ENCODE assay signal across 28 cellular contexts in the genomic region with DNA sequence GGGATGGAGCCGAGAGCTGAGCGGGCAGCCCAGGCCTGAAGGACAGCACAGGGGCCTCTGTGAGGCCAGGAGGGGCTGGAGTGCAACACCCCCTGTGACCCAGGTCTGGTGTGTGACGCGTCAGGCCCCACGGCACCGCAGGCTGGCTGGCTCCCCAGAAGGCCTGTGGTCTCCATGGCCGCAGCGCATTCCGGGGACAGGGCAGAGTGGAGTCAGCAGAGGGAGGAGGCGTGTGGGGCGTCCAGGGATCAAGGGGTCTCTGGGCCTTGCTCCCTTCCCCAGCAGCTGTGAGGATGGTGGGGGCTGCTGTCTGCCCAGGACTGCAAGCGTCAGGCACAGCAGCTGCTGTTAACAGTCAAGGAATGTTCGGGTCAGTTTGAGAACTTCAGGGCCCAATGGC. TPM values are rescaled to one million over a fixed set of nuclear protein-coding genes. Genes with fewer than 3 reads are reported as not detected.
DNase-seq lines count a peak whose midpoint lies in the region; ATAC-seq lines count a peak whose summit lies in the region.
"Had no signal": no experiment of that assay in that cellular context is flagged by ENCODE, and none has a peak within 500 bp of the region (broad histone marks: within the 10 kb centered on the region; RNA-seq: fewer than 3 reads in every experiment).

No MANE protein-coding gene starts in this region.

- peak; percentile 10 for ATAC-seq in left colon
- ATAC-seq: activated T-cell treated with anti-CD3 and anti-CD28 coated beads, Interleukin-2, amount 50 U/mL, for 72 hours; foreskin keratinocyte; GM12878 had no signal

- no peak overlapping the region for H3K9ac ChIP-seq in trophoblast cell (ENCODE audit: low read length)
- H3K9ac ChIP-seq: BLaER1 treated with 17β-estradiol and CSF1 and Interleukin-3, amounts not matched to agents 10 nM and 100 nM had no signal

- H2BK5ac ChIP-seq in trophoblast cell (ENCODE audit: low read depth, low read length, poor library complexity), result no peak overlapping the region

- no peak overlapping the region for H4K8ac ChIP-seq in trophoblast cell (ENCODE audit: low read depth, low read length)

- DNase-seq in amniotic epithelial cell (ENCODE audit: low read depth) (peak; percentile 73), left colon (no peak), trophoblast cell (no peak), NK-92 (lab: John Stamatoyannopoulos, UW; ENCODE audit: unreplicated experiment) (no peak), NCI-H69 (lab: John Stamatoyannopoulos, UW) (no peak), NCI-H1105 (lab: John Stamatoyannopoulos, UW) (no peak), putamen (ENCODE audit: low spot score) (no peak)
- DNase-seq: activated CD4-positive, alpha-beta T cell treated with anti-CD3 and anti-CD28 coated beads for 48 hours; activated naive CD4-positive, alpha-beta T cell treated with anti-CD3 and anti-CD28 coated beads, Interleukin-2, amount 10 ng/mL, durations not matched to agents 7 days and 5 days; activated T-cell treated with anti-CD3 and anti-CD28 coated beads, Interleukin-2, amount 50 U/mL, for 72 hours; erythroblast; foreskin keratinocyte; HCEC 1CT; Karpas-422; MV-4-11; NCI-H1694 treated with DMSO at 0.1 percent for 48 hours; NCI-H2171 treated with DMSO at 0.1 percent for 48 hours; NCI-H524; stomach; T-helper 1 cell had no signal

- H3K4me1 Mint-ChIP-seq in IgD-negative memory B cell, result peaks cover 0 to 8% (median 5%) of the 10 kb centered on the region in 3 donors
- H3K4me1 Mint-ChIP-seq: activated naive CD4-positive, alpha-beta T cell treated with anti-CD3 and anti-CD28 coated beads, Interleukin-2, amount 10 ng/mL, durations not matched to agents 7 days and 5 days had no signal

- H3K79me2 ChIP-seq in trophoblast cell (ENCODE audit: control insufficient read depth, insufficient read depth, low read length, poor library complexity), result peaks cover 27% of the 10 kb centered on the region

- H3K36me3 Mint-ChIP-seq in IgD-negative memory B cell, result no peaks in the 10 kb centered on the region

- peaks cover 34 to 56% of the 10 kb centered on the region in 2 experiments for H3K36me3 ChIP-seq in trophoblast cell (ENCODE audit: control insufficient read depth in 1 of 2, insufficient read depth in 2 of 2, low read length in 2 of 2)
- H3K36me3 ChIP-seq: SJSA1 had no signal

- no peak overlapping the region for H2AK5ac ChIP-seq in trophoblast cell (ENCODE audit: low read length)

- no peaks in the 10 kb centered on the region for H3K27me3 Mint-ChIP-seq in IgD-negative memory B cell
- H3K27me3 Mint-ChIP-seq: activated naive CD4-positive, alpha-beta T cell treated with anti-CD3 and anti-CD28 coated beads, Interleukin-2, amount 10 ng/mL, durations not matched to agents 7 days and 5 days had no signal

- no peak overlapping the region for H3K4me3 ChIP-seq in trophoblast cell (ENCODE audit: low read depth, low read length)
- H3K4me3 ChIP-seq: BLaER1 treated with 17β-estradiol and CSF1 and Interleukin-3, amounts not matched to agents 10 nM and 100 nM; GM12878; Peyer's patch; SJSA1; stomach; tibial nerve had no signal

- no CpG with 5 or more reads among the region's 13 CpGs for WGBS in trophoblast cell (ENCODE audit: extremely low coverage, insufficient coverage, insufficient read length)

- H3K9me3 Mint-ChIP-seq in IgD-negative memory B cell, result peaks cover 0 to 2% (median 0%) of the 10 kb centered on the region in 3 donors

- H3K27ac Mint-ChIP-seq in IgD-negative memory B cell, result peak overlapping the region in 2 of 3 donors; percentile 13 to 59
- H3K27ac Mint-ChIP-seq: activated naive CD4-positive, alpha-beta T cell treated with anti-CD3 and anti-CD28 coated beads, Interleukin-2, amount 10 ng/mL, durations not matched to agents 7 days and 5 days; activated T-cell treated with anti-CD3 and anti-CD28 coated beads, Interleukin-2, amount 50 U/mL, for 72 hours had no signal

- intact Hi-C loops in left colon (cut with DNase I, micrococcal nuclease), result no loop called here

- H3K4me2 ChIP-seq in trophoblast cell (ENCODE audit: low read length), result no peak overlapping the region
- H3K4me2 ChIP-seq: BLaER1 treated with 17β-estradiol and CSF1 and Interleukin-3, amounts not matched to agents 10 nM and 100 nM had no signal

- no peak overlapping the region for H2BK120ac ChIP-seq in trophoblast cell (ENCODE audit: insufficient read depth, low read length, poor library complexity)

- no peak overlapping the region for H4K12ac ChIP-seq in trophoblast cell (ENCODE audit: low read depth, low read length)

- no peak overlapping the region for H2AFZ ChIP-seq in trophoblast cell (ENCODE audit: insufficient read depth, low read length, poor library complexity)

- no peak overlapping the region for H3K14ac ChIP-seq in trophoblast cell (ENCODE audit: low read length)

- H4K91ac ChIP-seq in trophoblast cell (ENCODE audit: low read depth, low read length), result no peak overlapping the region

- H3K9me3 ChIP-seq in trophoblast cell (ENCODE audit: insufficient read depth, low read depth, low read length), result peaks cover 8% of the 10 kb centered on the region
- H3K9me3 ChIP-seq: BLaER1 treated with 17β-estradiol and CSF1 and Interleukin-3, amounts not matched to agents 10 nM and 100 nM; Peyer's patch; SJSA1; stomach; tibial nerve had no signal

- H3K27ac ChIP-seq in trophoblast cell (ENCODE audit: low read depth, low read length), result no peak overlapping the region
- H3K27ac ChIP-seq: BLaER1 treated with 17β-estradiol and CSF1 and Interleukin-3, amounts not matched to agents 10 nM and 100 nM; foreskin keratinocyte; SJSA1; stomach; tibial nerve had no signal

- peaks cover 0 to 3% of the 10 kb centered on the region in 2 experiments for H3K4me1 ChIP-seq in trophoblast cell (ENCODE audit: control insufficient read depth in 1 of 2, insufficient read depth in 2 of 2, low read length in 2 of 2)
- H3K4me1 ChIP-seq: SJSA1 had no signal

- no peaks in the 10 kb centered on the region for H3K27me3 ChIP-seq in trophoblast cell (ENCODE audit: insufficient read depth, low read length)
- H3K27me3 ChIP-seq: BLaER1 treated with 17β-estradiol and CSF1 and Interleukin-3, amounts not matched to agents 10 nM and 100 nM; foreskin keratinocyte; Peyer's patch; SJSA1; stomach; tibial nerve had no signal

- H2BK12ac ChIP-seq in trophoblast cell (ENCODE audit: low read length), result no peak overlapping the region

- no peaks in the 10 kb centered on the region for H3K79me1 ChIP-seq in trophoblast cell (ENCODE audit: low read length)

- no peak overlapping the region for H3K18ac ChIP-seq in trophoblast cell (ENCODE audit: low read length)

- H3K23ac ChIP-seq in trophoblast cell (ENCODE audit: low read length), result no peak overlapping the region

- H3K4ac ChIP-seq in trophoblast cell (ENCODE audit: low read depth, low read length), result peak overlapping the region; percentile 14

- no peak overlapping the region for H3K4me3 Mint-ChIP-seq in IgD-negative memory B cell
- H3K4me3 Mint-ChIP-seq: activated naive CD4-positive, alpha-beta T cell treated with anti-CD3 and anti-CD28 coated beads, Interleukin-2, amount 10 ng/mL, durations not matched to agents 7 days and 5 days; activated T-cell treated with anti-CD3 and anti-CD28 coated beads, Interleukin-2, amount 50 U/mL, for 72 hours had no signal

RNA-seq across cellular contexts. Expression of a gene that starts 18.1 kb away (rescaled TPM):
- polyA plus RNA-seq in IgD-negative memory B cell, result 6.1 TPM
- total RNA-seq in left colon, result 10 to 100 TPM; 46.9 to 51.9 TPM
- polyA plus RNA-seq in trophoblast cell (2013), result 63.6 and 66.1 TPM in 2 replicates

RNA-seq across cellular contexts. Expression of a gene that starts 34.8 kb away (rescaled TPM):
- polyA plus RNA-seq in IgD-negative memory B cell, result 0.97 TPM
- total RNA-seq in left colon, result 10 to 100 TPM; 10.7 to 15.8 TPM
- polyA plus RNA-seq in trophoblast cell (2013), result 1.8 and 2.1 TPM in 2 replicates
- total RNA-seq: Daoy, SJSA1 had no signal
- polyA plus RNA-seq: AG04450 had no signal

RNA-seq across cellular contexts. Expression of a gene that starts 49.4 kb away (rescaled TPM):
- polyA plus RNA-seq in IgD-negative memory B cell, result 8.3 TPM
- 10 to 100 TPM; 30.0 to 37.1 TPM for total RNA-seq in left colon
- 5.2 and 5.5 TPM in 2 replicates for polyA plus RNA-seq in trophoblast cell (2013)

RNA-seq across cellular contexts. Expression of a gene that starts 49.6 kb away (rescaled TPM):
- polyA plus RNA-seq in IgD-negative memory B cell, result 430 TPM
- total RNA-seq in left colon, result 100 to 1,000 TPM; 383 to 496 TPM
- 783 and 790 TPM in 2 replicates for polyA plus RNA-seq in trophoblast cell (2013)
